In the genomic region with DNA sequence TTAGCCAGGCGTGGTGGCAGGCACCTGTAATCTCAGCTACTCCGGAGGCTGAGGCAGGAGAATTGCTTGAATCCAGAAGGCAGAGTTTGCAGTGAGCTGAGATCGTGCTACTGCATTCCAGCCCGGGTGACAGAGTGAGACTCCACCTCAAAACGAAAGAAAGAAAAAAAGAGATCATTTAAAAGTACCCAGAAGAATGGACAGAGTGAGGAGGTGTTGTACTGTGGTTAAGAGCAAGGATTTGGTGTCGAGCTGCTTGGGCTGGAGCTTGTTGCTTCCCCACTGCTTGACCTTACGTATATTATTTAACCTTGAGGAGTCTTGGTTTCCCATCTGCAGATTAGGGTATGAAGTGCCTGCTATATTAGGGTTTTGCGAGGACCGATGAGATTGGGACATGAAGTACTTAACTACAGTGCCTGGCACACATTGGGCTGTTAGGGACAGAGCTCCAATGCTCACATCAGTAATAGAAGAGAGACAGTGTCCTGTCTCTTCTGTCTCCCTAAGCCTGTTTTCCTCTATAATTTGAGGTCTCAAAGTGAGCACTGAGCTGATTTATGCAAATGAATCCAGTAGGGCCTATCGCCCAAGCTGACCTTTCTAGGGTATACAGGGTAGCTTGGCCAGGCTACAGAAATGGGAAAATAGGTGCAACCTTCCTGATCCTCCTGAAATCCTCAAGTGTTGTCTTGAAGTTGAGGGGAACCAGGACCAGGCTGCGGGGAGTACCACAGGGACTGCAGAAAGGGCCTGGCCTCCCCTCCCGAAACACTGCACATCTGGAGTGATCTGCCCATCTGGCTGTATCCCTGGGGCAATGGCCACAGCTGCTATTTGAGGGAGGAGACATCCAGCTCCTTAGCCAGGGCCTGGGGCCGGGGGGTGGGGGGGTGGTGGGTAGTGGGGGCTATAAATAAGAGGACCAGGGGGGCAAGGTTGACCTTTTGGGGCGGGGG, we compare ENCODE assay signal across 11 cellular contexts. TPM values are rescaled to one million over a fixed set of nuclear protein-coding genes. Genes with fewer than 3 reads are reported as not detected.
DNase-seq lines count a peak whose midpoint lies in the region; ATAC-seq and TF ChIP-seq lines count a peak whose summit lies in the region.
"Had no signal": no experiment of that assay in that cellular context is flagged by ENCODE, and none has a peak within 500 bp of the region (broad histone marks: within the 10 kb centered on the region; RNA-seq: fewer than 3 reads in every experiment).

No MANE protein-coding gene starts in this region.

- no peaks in the 10 kb centered on the region for H3K36me3 ChIP-seq in CD4-positive, alpha-beta memory T cell (ENCODE audit: insufficient read depth, low read length)
- H3K36me3 ChIP-seq in gastroesophageal sphincter, result no peaks in the 10 kb centered on the region
- no peaks in the 10 kb centered on the region for H3K36me3 ChIP-seq in rectal smooth muscle tissue (ENCODE audit: control insufficient read depth, insufficient read depth, low read length)
- H3K36me3 ChIP-seq: brain microvascular endothelial cell had no signal

- no peak for DNase-seq in CD4-positive, alpha-beta memory T cell
- no peak for DNase-seq in T-helper 17 cell
- DNase-seq in germinal center (ENCODE audit: low spot score), result no peak
- DNase-seq in kidney tubule cell (ENCODE audit: low spot score), result no peak
- DNase-seq in DMS53 treated with DMSO at 0.1 percent for 48 hours (lab: John Stamatoyannopoulos, UW; ENCODE audit: unreplicated experiment), result no peak
- DNase-seq: brain microvascular endothelial cell, DND-41, NCI-H2029 had no signal

- no peak overlapping the region for H3K4me3 ChIP-seq in CD4-positive, alpha-beta memory T cell (ENCODE audit: low read length in 2 of 2)
- H3K4me3 ChIP-seq in gastroesophageal sphincter (no peak overlapping the region), rectal smooth muscle tissue (ENCODE audit: low read length) (no peak overlapping the region)

- H3K4me3 Mint-ChIP-seq in CD4-positive, alpha-beta memory T cell, result peak overlapping the region in 4 of 8 donors; percentile 29 to 62 (median 48)
- peak overlapping the region; percentile 31 for H3K4me3 Mint-ChIP-seq in T-helper 17 cell

- peaks cover 0 to 3% (median 0%) of the 10 kb centered on the region in 8 donors for H3K9me3 Mint-ChIP-seq in CD4-positive, alpha-beta memory T cell

- intact Hi-C loops in CD4-positive, alpha-beta memory T cell (cut with micrococcal nuclease), result no loop called here

- H3K4me1 Mint-ChIP-seq in CD4-positive, alpha-beta memory T cell, result peaks cover 50 to 93% (median 78%) of the 10 kb centered on the region in 4 donors
- peaks cover 65% of the 10 kb centered on the region for H3K4me1 Mint-ChIP-seq in T-helper 17 cell

- 40 to 50% methylated on average over 3 to 11 of the region's 14 CpGs for WGBS in gastroesophageal sphincter (ENCODE audit: low coverage in 1 of 2), 2 donors

- no peaks in the 10 kb centered on the region for H3K27me3 Mint-ChIP-seq in CD4-positive, alpha-beta memory T cell
- H3K27me3 Mint-ChIP-seq in T-helper 17 cell, result no peaks in the 10 kb centered on the region

- no peak overlapping the region for H3K27ac ChIP-seq in CD4-positive, alpha-beta memory T cell (ENCODE audit: low read depth, low read length)
- peak overlapping the region; percentile 79 to 94 (median 86) for H3K27ac ChIP-seq in gastroesophageal sphincter
- H3K27ac ChIP-seq in rectal smooth muscle tissue (ENCODE audit: low read depth, low read length), result peak overlapping the region; percentile 85
- H3K27ac ChIP-seq: brain microvascular endothelial cell had no signal

- no peak for TF ChIP-seq CTCF in gastroesophageal sphincter (IDR thresholded peaks at IDR 0.05)

- ATAC-seq in T-helper 17 cell (no peak), gastroesophageal sphincter (peak; percentile 54), HG03045 (IDR thresholded peaks at IDR 0.05; ENCODE audit: unreplicated experiment) (no peak)

- TF ChIP-seq POLR2A in gastroesophageal sphincter (IDR thresholded peaks at IDR 0.05), result no peak

- H3K36me3 Mint-ChIP-seq in CD4-positive, alpha-beta memory T cell, result no peaks in the 10 kb centered on the region
- H3K36me3 Mint-ChIP-seq in T-helper 17 cell (ENCODE audit: low read depth), result no peaks in the 10 kb centered on the region

- no peak overlapping the region for H3K9ac ChIP-seq in rectal smooth muscle tissue (ENCODE audit: low read length)

- CTCF ChIA-PET in CD4-positive, alpha-beta memory T cell (lab: Charles Lee; ENCODE audit: partially characterized antibody), result interaction anchor here (4.0 to 22.4 kb wide), 6 partner anchors 8 to 114 kb away, joined by 40 to 568 read pairs (median 354); partner anchors contain the start of genes HDAC7 and SLC48A1

- no peaks in the 10 kb centered on the region for H3K9me3 ChIP-seq in CD4-positive, alpha-beta memory T cell (ENCODE audit: control insufficient read depth in 1 of 2, low read length in 2 of 2)
- H3K9me3 ChIP-seq in T-helper 17 cell (ENCODE audit: control insufficient read depth, low read length, poor library complexity, severe bottlenecking), result no peaks in the 10 kb centered on the region
- no peaks in the 10 kb centered on the region for H3K9me3 ChIP-seq in gastroesophageal sphincter

- no peak for TF ChIP-seq EP300 in gastroesophageal sphincter (IDR thresholded peaks at IDR 0.05)

- peaks cover 97% of the 10 kb centered on the region for H3K4me1 ChIP-seq in CD4-positive, alpha-beta memory T cell (ENCODE audit: insufficient read depth, low read length)
- H3K4me1 ChIP-seq in gastroesophageal sphincter, result peaks cover 16 to 71% (median 46%) of the 10 kb centered on the region in 3 donors
- H3K4me1 ChIP-seq in rectal smooth muscle tissue (ENCODE audit: control insufficient read depth, insufficient read depth, low read length), result peaks cover 33% of the 10 kb centered on the region

- H3K27me3 ChIP-seq in CD4-positive, alpha-beta memory T cell (ENCODE audit: insufficient read depth, low read length), result no peaks in the 10 kb centered on the region
- no peaks in the 10 kb centered on the region for H3K27me3 ChIP-seq in gastroesophageal sphincter
- no peaks in the 10 kb centered on the region for H3K27me3 ChIP-seq in rectal smooth muscle tissue (ENCODE audit: control insufficient read depth, insufficient read depth, low read length)
- H3K27me3 ChIP-seq: brain microvascular endothelial cell had no signal

- POLR2A ChIA-PET in CD4-positive, alpha-beta memory T cell (lab: Charles Lee; ENCODE audit: partially characterized antibody), result interaction anchor here (0.7 to 19.2 kb wide), 4 partner anchors 9 to 67 kb away, joined by 3 to 516 read pairs (median 136); partner anchors contain the start of gene HDAC7

- H3K27ac Mint-ChIP-seq in CD4-positive, alpha-beta memory T cell, result peak overlapping the region; percentile 79 to 92 (median 89)
- H3K27ac Mint-ChIP-seq in T-helper 17 cell, result peak overlapping the region; percentile 97

RNA-seq across cellular contexts. Expression of gene HDAC7, which starts 8.6 kb away (rescaled TPM):
- 100 to 1,000 TPM; 139 to 142 TPM for total RNA-seq in CD4-positive, alpha-beta memory T cell
- 10 to 100 TPM in 1 of 2 donors, 1 to 10 TPM in 1; 7.9 to 26.8 TPM for polyA plus RNA-seq in CD4-positive, alpha-beta memory T cell
- total RNA-seq in T-helper 17 cell, result 100 to 1,000 TPM; 129 to 151 TPM
- total RNA-seq in gastroesophageal sphincter, result 10 to 100 TPM; 55.9 to 96.5 (median 59.4) TPM

RNA-seq across cellular contexts. Expression of gene SLC48A1, which starts 55.2 kb away (rescaled TPM):
- total RNA-seq in CD4-positive, alpha-beta memory T cell, result 10 to 100 TPM; 12.1 to 12.3 TPM
- polyA plus RNA-seq in CD4-positive, alpha-beta memory T cell, result 1 to 10 TPM; 8.7 to 9.0 TPM
- total RNA-seq in T-helper 17 cell (1 to 10 TPM; 5.9 to 6.9 TPM), gastroesophageal sphincter (10 to 100 TPM; 40.7 to 66.8 (median 53.3) TPM)
